ENCODE assay signal across 1 cellular context in genomic region chrX:69153060-69153730, GRCh38.
TF ChIP-seq lines count a peak whose summit lies in the region.

No MANE protein-coding gene starts in this region.

TF ChIP-seq in SK-N-SH treated with all-trans-retinoic acid at 6 μM for 48 hours, 23 proteins besides CTCF, POLR2A, EP300 and RAD21 (continued from another document):
- TF ChIP-seq ISL1 (CRISPR knock-in tag; IDR thresholded peaks at IDR 0.05) = no peak
